8 cellular contexts compared by ENCODE assay signal in genomic region chr17:17664073-17664470, GRCh38.
"Had no signal": no experiment of that assay in that cellular context is flagged by ENCODE, and none has a peak within 500 bp of the region (broad histone marks: within the 10 kb centered on the region; RNA-seq: fewer than 3 reads in every experiment).

No MANE protein-coding gene starts in this region.

- H3K79me2 ChIP-seq: parathyroid adenoma had no signal

- FAIRE-seq: endometrium had no signal

- H3K9ac ChIP-seq: parathyroid adenoma had no signal

- H3K27ac ChIP-seq: esophagus muscularis mucosa, parathyroid adenoma, tibial artery, uterus had no signal

- DNase-seq: tibial artery, uterus had no signal

- H3K4me3 ChIP-seq: esophagus muscularis mucosa, tibial artery, uterus had no signal

- H3K4me3 Mint-ChIP-seq: neural crest cell; T-helper 2 cell treated with Interferon-gamma antibody and Interleukin-4, amounts not matched to agents 5 μg/mL and 100 μg/mL, for 36 hours had no signal

- H3K4me1 ChIP-seq: parathyroid adenoma, uterus had no signal

- H3K27ac Mint-ChIP-seq: activated naive CD8-positive, alpha-beta T cell; T-helper 2 cell treated with Interferon-gamma antibody and Interleukin-4, amounts not matched to agents 5 μg/mL and 100 μg/mL, for 36 hours had no signal

- H3K27me3 Mint-ChIP-seq: activated naive CD8-positive, alpha-beta T cell had no signal

- H3K36me3 ChIP-seq: esophagus muscularis mucosa, tibial artery, uterus had no signal

- H3K27me3 ChIP-seq: uterus had no signal

- H2AFZ ChIP-seq: parathyroid adenoma had no signal
